Comparison of ENCODE assay signal across 15 cellular contexts in genomic region chr2:33526132-33526531, GRCh38. TPM values are rescaled to one million over a fixed set of nuclear protein-coding genes. Genes with fewer than 3 reads are reported as not detected.
A peak's percentile ranks its signal among the peaks of the same experiment; 100 is the strongest.
DNase-seq lines count a peak whose midpoint lies in the region; ATAC-seq and TF ChIP-seq lines count a peak whose summit lies in the region.
"Had no signal": no experiment of that assay in that cellular context is flagged by ENCODE, and none has a peak within 500 bp of the region (broad histone marks: within the 10 kb centered on the region; RNA-seq: fewer than 3 reads in every experiment).

No MANE protein-coding gene starts in this region.

- no peak overlapping the region for H3K4me3 ChIP-seq in DND-41 (ENCODE audit: low read depth in 1 of 2, low read length in 2 of 2)
- no peak overlapping the region for H3K4me3 ChIP-seq in fibroblast of pulmonary artery (replicated peaks; ENCODE audit: low read depth, low read length)
- H3K4me3 ChIP-seq in mammary epithelial cell (replicated peaks in 1 of 3; ENCODE audit: insufficient read depth in 1 of 3, low read depth in 2 of 3, low read length in 3 of 3) = no peak overlapping the region
- H3K4me3 ChIP-seq: breast epithelium had no signal

- H3K4me2 ChIP-seq in DND-41 (ENCODE audit: insufficient read depth, low read length) (no peak overlapping the region), mammary epithelial cell (ENCODE audit: insufficient read depth, low read depth, low read length) (no peak overlapping the region)

- H3K4me3 Mint-ChIP-seq in T-helper 2 cell treated with Interferon-gamma antibody and Interleukin-4, amounts not matched to agents 5 μg/mL and 100 μg/mL, for 36 hours = no peak overlapping the region
- H3K4me3 Mint-ChIP-seq: nephron had no signal

- no peaks in the 10 kb centered on the region for H3K27me3 Mint-ChIP-seq in T-helper 2 cell treated with Interferon-gamma antibody and Interleukin-4, amounts not matched to agents 5 μg/mL and 100 μg/mL, for 36 hours (ENCODE audit: low read depth)

- ATAC-seq in DND-41 (ENCODE audit: insufficient read depth, low read depth) (no peak), HG02938 (IDR thresholded peaks at IDR 0.05; ENCODE audit: unreplicated experiment) (peak; percentile 40), HG03175 (IDR thresholded peaks at IDR 0.05; ENCODE audit: unreplicated experiment) (no peak), HG02759 (IDR thresholded peaks at IDR 0.05; ENCODE audit: unreplicated experiment) (no peak)

- no peaks in the 10 kb centered on the region for H4K20me1 ChIP-seq in DND-41 (ENCODE audit: insufficient read depth, low read length)
- H4K20me1 ChIP-seq in mammary epithelial cell (ENCODE audit: insufficient read depth, low read length) = no peaks in the 10 kb centered on the region

- H3K4me1 ChIP-seq in DND-41 (ENCODE audit: insufficient read depth, low read length) (no peaks in the 10 kb centered on the region), mammary epithelial cell (ENCODE audit: insufficient read depth, low read length) (peaks cover 9% of the 10 kb centered on the region)
- H3K4me1 ChIP-seq: breast epithelium had no signal

- H3K36me3 ChIP-seq in DND-41 (ENCODE audit: insufficient read depth, low read length) (no peaks in the 10 kb centered on the region), mammary epithelial cell (ENCODE audit: insufficient read depth, low read length) (no peaks in the 10 kb centered on the region)
- H3K36me3 ChIP-seq: breast epithelium had no signal

- no peaks in the 10 kb centered on the region for H3K79me2 ChIP-seq in DND-41 (ENCODE audit: insufficient read depth, low read length)
- no peaks in the 10 kb centered on the region for H3K79me2 ChIP-seq in mammary epithelial cell (ENCODE audit: insufficient read depth, low read length)

- CTCF ChIA-PET in mammary epithelial cell (lab: Charles Lee; ENCODE audit: low non-redundant PET) = no interaction called here

- no peak for TF ChIP-seq CTCF in DND-41 (IDR thresholded peaks at IDR 0.05; ENCODE audit: borderline replicate concordance, extremely low read depth, low read length, poor library complexity, severe bottlenecking)
- TF ChIP-seq CTCF in fibroblast of pulmonary artery (IDR thresholded peaks at IDR 0.05; ENCODE audit: low read length, missing control alignments) = no peak
- no peak for TF ChIP-seq CTCF in mammary epithelial cell (conservative IDR thresholded peaks at IDR 0.05 in 1 of 2, IDR thresholded peaks at IDR 0.05 in 1 of 2; ENCODE audit: extremely low read depth in 1 of 2, insufficient read depth in 1 of 2, low read depth in 1 of 2, low read length in 2 of 2)

- H3K27ac ChIP-seq in DND-41 (ENCODE audit: low read length) (no peak overlapping the region), mammary epithelial cell (ENCODE audit: insufficient read depth, low read depth, low read length) (no peak overlapping the region)
- H3K27ac ChIP-seq: breast epithelium had no signal

- dilution Hi-C loops in mammary epithelial cell (cut with HindIII; ENCODE audit: low sequenced_read_pairs) = no loop called here

- intact Hi-C loops in mammary epithelial cell (cut with micrococcal nuclease) = no loop called here

- 15% methylated on average over 2 of the region's 2 CpGs for WGBS in mammary epithelial cell (ENCODE audit: low coverage, missing lambda C conversion rate)

- H3K27me3 ChIP-seq in DND-41 (ENCODE audit: insufficient read depth, low read length, poor library complexity) = no peaks in the 10 kb centered on the region
- H3K27me3 ChIP-seq in mammary epithelial cell (ENCODE audit: insufficient read depth, low read length) = no peaks in the 10 kb centered on the region
- H3K27me3 ChIP-seq: breast epithelium had no signal

- DNase-seq in DND-41 (no peak), fibroblast of pulmonary artery (ENCODE audit: low read depth) (peak; percentile 35), mammary epithelial cell (no peak), nucleus accumbens (lab: John Stamatoyannopoulos, UW) (no peak)
- no peak for DNase-seq in T-helper 2 cell treated with Interferon-gamma antibody and Interleukin-4, amounts not matched to agents 5 μg/mL and 100 μg/mL, for 36 hours (ENCODE audit: low spot score)
- DNase-seq: activated T-cell treated with anti-CD3 and anti-CD28 coated beads for 4 hours, erythroblast, NCI-H1694 treated with DMSO at 0.1 percent for 48 hours, OCI-M1, T-helper 9 cell had no signal

- in situ Hi-C loops in mammary epithelial cell (cut with MboI; ENCODE audit: low sequenced_read_pairs in 2 of 2) = no loop called here

- H2AFZ ChIP-seq in DND-41 (ENCODE audit: low read depth, low read length) (0 out of 2 replicates have a peak overlapping the region, but pooled peaks have one; percentile 8), mammary epithelial cell (ENCODE audit: low read depth, low read length) (no peak overlapping the region)

- H3K9ac ChIP-seq in DND-41 (ENCODE audit: low read depth, low read length) = no peak overlapping the region
- no peak overlapping the region for H3K9ac ChIP-seq in mammary epithelial cell (ENCODE audit: insufficient read depth, low read length)

- H3K27ac Mint-ChIP-seq in T-helper 2 cell treated with Interferon-gamma antibody and Interleukin-4, amounts not matched to agents 5 μg/mL and 100 μg/mL, for 36 hours = peak overlapping the region; percentile 41
- H3K27ac Mint-ChIP-seq: nephron had no signal

- no peaks in the 10 kb centered on the region for H3K9me3 Mint-ChIP-seq in T-helper 2 cell treated with Interferon-gamma antibody and Interleukin-4, amounts not matched to agents 5 μg/mL and 100 μg/mL, for 36 hours
- H3K9me3 Mint-ChIP-seq: nephron had no signal

- peaks cover 20% of the 10 kb centered on the region for H3K4me1 Mint-ChIP-seq in T-helper 2 cell treated with Interferon-gamma antibody and Interleukin-4, amounts not matched to agents 5 μg/mL and 100 μg/mL, for 36 hours (ENCODE audit: low read depth)

- H3K9me3 ChIP-seq in DND-41 (ENCODE audit: insufficient read depth, low read length, severe bottlenecking) (no peaks in the 10 kb centered on the region), mammary epithelial cell (replicated peaks; ENCODE audit: insufficient read depth, low read length) (no peaks in the 10 kb centered on the region)
- H3K9me3 ChIP-seq: breast epithelium had no signal

- BruUV-seq in mammary epithelial cell (replicated peaks; lab: Mats Ljungman, UMichigan) = no TSS peak

- H3K36me3 Mint-ChIP-seq in T-helper 2 cell treated with Interferon-gamma antibody and Interleukin-4, amounts not matched to agents 5 μg/mL and 100 μg/mL, for 36 hours (ENCODE audit: low read depth) = peaks cover 21% of the 10 kb centered on the region

RNA-seq across cellular contexts. Expression of gene RASGRP3, which starts 49.7 kb away (rescaled TPM):
- total RNA-seq in mammary epithelial cell = 1 to 10 TPM in 1 of 2 donors, not detected in 1; 1.5 TPM
- 0.06 TPM for polyA plus RNA-seq in mammary epithelial cell
- polyA minus RNA-seq in mammary epithelial cell = not detected
